In genomic region chr1:29640428-29640785, GRCh38 we compare ENCODE assay signal across 24 cellular contexts.
A peak's percentile ranks its signal among the peaks of the same experiment; 100 is the strongest.
DNase-seq lines count a peak whose midpoint lies in the region; ATAC-seq and TF ChIP-seq lines count a peak whose summit lies in the region.
"Had no signal": no experiment of that assay in that cellular context is flagged by ENCODE, and none has a peak within 500 bp of the region (broad histone marks: within the 10 kb centered on the region; RNA-seq: fewer than 3 reads in every experiment).

No MANE protein-coding gene starts in this region.

- no peaks in the 10 kb centered on the region for H3K36me3 Mint-ChIP-seq in activated CD4-positive, alpha-beta memory T cell treated with anti-CD3 and anti-CD28 coated beads for 36 hours
- H3K36me3 Mint-ChIP-seq: activated naive CD4-positive, alpha-beta T cell treated with anti-CD3 and anti-CD28 coated beads, Interleukin-2, amount 50 U/mL, for 24 hours; CD8-positive, alpha-beta memory T cell; natural killer cell had no signal

- TF ChIP-seq CTCF in OCI-LY7 (conservative IDR thresholded peaks at IDR 0.05; ENCODE audit: low read length) (no peak), kidney epithelial cell (IDR thresholded peaks at IDR 0.05; ENCODE audit: insufficient read depth, low read length, poor library complexity, severe bottlenecking) (no peak)

- no peaks in the 10 kb centered on the region for H3K9me3 ChIP-seq in OCI-LY7 (ENCODE audit: low read length)
- H3K9me3 ChIP-seq: gastroesophageal sphincter had no signal

- no peaks in the 10 kb centered on the region for H3K4me1 Mint-ChIP-seq in activated CD4-positive, alpha-beta memory T cell treated with anti-CD3 and anti-CD28 coated beads for 36 hours (ENCODE audit: low read depth)
- H3K4me1 Mint-ChIP-seq: activated naive CD4-positive, alpha-beta T cell treated with anti-CD3 and anti-CD28 coated beads, Interleukin-2, amount 50 U/mL, for 24 hours; CD8-positive, alpha-beta memory T cell; central memory CD8-positive, alpha-beta T cell; natural killer cell had no signal

- no peak overlapping the region for H3K27ac ChIP-seq in OCI-LY7 (ENCODE audit: low read depth, low read length, poor library complexity, severe bottlenecking)
- H3K27ac ChIP-seq: gastroesophageal sphincter, SK-N-MC, WERI-Rb-1 had no signal

- no TSS peak for BruUV-seq in OCI-LY7 (replicated peaks; lab: Mats Ljungman, UMichigan)

- H3K9me3 Mint-ChIP-seq in activated CD4-positive, alpha-beta memory T cell treated with anti-CD3 and anti-CD28 coated beads for 36 hours: no peaks in the 10 kb centered on the region
- H3K9me3 Mint-ChIP-seq: activated naive CD4-positive, alpha-beta T cell treated with anti-CD3 and anti-CD28 coated beads, Interleukin-2, amount 50 U/mL, for 24 hours; CD8-positive, alpha-beta memory T cell; central memory CD8-positive, alpha-beta T cell; natural killer cell had no signal

- no peak overlapping the region; the same call in 1 of the 2 replicates for H3K4me2 ChIP-seq in OCI-LY7 (ENCODE audit: low read length)

- H3K36me3 ChIP-seq in OCI-LY7 (ENCODE audit: insufficient read depth, low read length) (no peaks in the 10 kb centered on the region), kidney epithelial cell (ENCODE audit: control insufficient read depth, insufficient read depth, low read length) (no peaks in the 10 kb centered on the region)
- H3K36me3 ChIP-seq: gastroesophageal sphincter, WERI-Rb-1 had no signal

- CTCF ChIA-PET in OCI-LY7 (lab: Charles Lee; ENCODE audit: unreplicated experiment): no interaction called here
- CTCF ChIA-PET in activated CD4-positive, alpha-beta memory T cell treated with anti-CD3 and anti-CD28 coated beads for 36 hours (lab: Charles Lee): interaction anchor here (0.6 kb wide), 1 partner anchor 593 kb away, joined by 3 read pairs; no protein-coding TSS in a partner anchor

- H2AFZ ChIP-seq in OCI-LY7 (ENCODE audit: low read length): no peak overlapping the region

- H3K4me3 ChIP-seq in OCI-LY7 (ENCODE audit: low read depth, low read length, poor library complexity, severe bottlenecking) (no peak overlapping the region), kidney epithelial cell (ENCODE audit: low read depth, low read length) (no peak overlapping the region)
- H3K4me3 ChIP-seq: gastroesophageal sphincter, SK-N-MC had no signal

- no peak for ATAC-seq in GM21576 (IDR thresholded peaks at IDR 0.05; ENCODE audit: unreplicated experiment)
- ATAC-seq: gastroesophageal sphincter, natural killer cell had no signal

- POLR2A ChIA-PET in OCI-LY7 (lab: Charles Lee): no interaction called here
- POLR2A ChIA-PET in activated CD4-positive, alpha-beta memory T cell treated with anti-CD3 and anti-CD28 coated beads for 36 hours (lab: Charles Lee): no interaction called here

- peak; percentile 34 for DNase-seq in activated effector memory CD4-positive, alpha-beta T cell treated with anti-CD3 and anti-CD28 coated beads, Interleukin-2, amount 50 U/mL, for 16 hours
- no peak for DNase-seq in activated effector memory CD4-positive, alpha-beta T cell treated with Interleukin-2 at 50 U/mL for 16 hours
- DNase-seq in OCI-LY7 (ENCODE audit: low spot score): peak; percentile 21
- peak; percentile 10 for DNase-seq in kidney epithelial cell (ENCODE audit: low read depth)
- DNase-seq in NCI-H526 (lab: John Stamatoyannopoulos, UW): no peak
- DNase-seq in activated CD4-positive, alpha-beta memory T cell treated with anti-CD3 and anti-CD28 coated beads for 36 hours: no peak
- DNase-seq in globus pallidus (ENCODE audit: low spot score): no peak
- DNase-seq: activated CD4-positive, alpha-beta T cell treated with anti-CD3 and anti-CD28 coated beads, Interleukin-2, amount 50 U/mL, for 4 hours; activated T-cell treated with anti-CD3 and anti-CD28 coated beads, Interleukin-2, amount 50 U/mL, for 1 hour; aorta; CD8-positive, alpha-beta memory T cell; HCEC 1CT; natural killer cell; NCI-H146; NCI-H2227 treated with DMSO at 0.1 percent for 48 hours; stimulated activated CD4-positive, alpha-beta T cell treated with anti-CD3 and anti-CD28 coated beads, Interleukin-2, amount 100 ng/mL, for 24 hours; stimulated activated naive CD4-positive, alpha-beta T cell; T-helper 2 cell; WERI-Rb-1 had no signal

- no peak overlapping the region for H3K27ac Mint-ChIP-seq in activated CD4-positive, alpha-beta memory T cell treated with anti-CD3 and anti-CD28 coated beads for 36 hours
- H3K27ac Mint-ChIP-seq: activated naive CD4-positive, alpha-beta T cell treated with anti-CD3 and anti-CD28 coated beads, Interleukin-2, amount 50 U/mL, for 24 hours; CD8-positive, alpha-beta memory T cell; natural killer cell had no signal

- H3K27me3 Mint-ChIP-seq in activated CD4-positive, alpha-beta memory T cell treated with anti-CD3 and anti-CD28 coated beads for 36 hours: no peaks in the 10 kb centered on the region

- no peaks in the 10 kb centered on the region for H3K27me3 ChIP-seq in kidney epithelial cell (ENCODE audit: control insufficient read depth, insufficient read depth, low read length)

- no peak overlapping the region for H3K4me3 Mint-ChIP-seq in activated CD4-positive, alpha-beta memory T cell treated with anti-CD3 and anti-CD28 coated beads for 36 hours
- H3K4me3 Mint-ChIP-seq: activated naive CD4-positive, alpha-beta T cell treated with anti-CD3 and anti-CD28 coated beads, Interleukin-2, amount 50 U/mL, for 24 hours; CD8-positive, alpha-beta memory T cell; central memory CD8-positive, alpha-beta T cell; natural killer cell had no signal

- peaks cover 7% of the 10 kb centered on the region for H3K4me1 ChIP-seq in OCI-LY7 (ENCODE audit: insufficient read depth, low read length, poor library complexity, severe bottlenecking)
- H3K4me1 ChIP-seq: gastroesophageal sphincter had no signal

- intact Hi-C loops in OCI-LY7 (cut with micrococcal nuclease; ENCODE audit: unreplicated experiment): no loop called here
- intact Hi-C loops in activated CD4-positive, alpha-beta memory T cell treated with anti-CD3 and anti-CD28 coated beads for 36 hours (cut with micrococcal nuclease): no loop called here

- no peaks in the 10 kb centered on the region for H3K79me2 ChIP-seq in OCI-LY7 (ENCODE audit: insufficient read depth, low read depth, low read length)

- H3K9me2 ChIP-seq in OCI-LY7 (ENCODE audit: insufficient read depth, low read length): no peaks in the 10 kb centered on the region

- no peaks in the 10 kb centered on the region for H4K20me1 ChIP-seq in OCI-LY7 (ENCODE audit: insufficient read depth, low read length)

Comparison
In these comparisons a context has a peak if more than half of its experiments do, and no peak if none do; other contexts are left out.
1. DNase-seq: peak in activated effector memory CD4-positive, alpha-beta T cell treated with anti-CD3 and anti-CD28 coated beads, Interleukin-2, amount 50 U/mL, for 16 hours (single experiment), OCI-LY7 (single experiment) and kidney epithelial cell (single experiment); none in activated effector memory CD4-positive, alpha-beta T cell treated with Interleukin-2 at 50 U/mL for 16 hours (single experiment), NCI-H526 (0 of 2), activated CD4-positive, alpha-beta memory T cell treated with anti-CD3 and anti-CD28 coated beads for 36 hours (single experiment) and globus pallidus (single experiment).